1 cellular context compared by ENCODE assay signal in genomic region chr11:67470337-67471002, GRCh38.
TF ChIP-seq lines count a peak whose summit lies in the region.

No MANE protein-coding gene starts in this region.

TF ChIP-seq in H1, 55 proteins besides CTCF, POLR2A, EP300 and RAD21:
- TF ChIP-seq CHD2 (IDR thresholded peaks at IDR 0.05; ENCODE audit: low read length): no peak
- no peak for TF ChIP-seq HDAC2 (IDR thresholded peaks at IDR 0.05; ENCODE audit: borderline replicate concordance in 1 of 2, low read depth in 2 of 2, low read length in 2 of 2)
- no peak for TF ChIP-seq TBP (IDR thresholded peaks at IDR 0.05; ENCODE audit: low read depth, low read length)
- TF ChIP-seq RFX5 (IDR thresholded peaks at IDR 0.05; ENCODE audit: borderline replicate concordance, low read depth, low read length): no peak
- TF ChIP-seq SIX5 (IDR thresholded peaks at IDR 0.05; ENCODE audit: low read depth, low read length): no peak
- no peak for TF ChIP-seq CREB1 (IDR thresholded peaks at IDR 0.05)
- TF ChIP-seq SP4 (IDR thresholded peaks at IDR 0.05; ENCODE audit: low read length): no peak
- no peak for TF ChIP-seq TCF12 (IDR thresholded peaks at IDR 0.05; ENCODE audit: low read depth, low read length)
- TF ChIP-seq RNF2 (IDR thresholded peaks at IDR 0.05; ENCODE audit: borderline replicate concordance, low read depth, low read length, missing control alignments, poor library complexity, severe bottlenecking): no peak
